ENCODE assay signal across 1 cellular context in genomic region chr2:112690853-112691390, GRCh38.
TF ChIP-seq lines count a peak whose summit lies in the region.

No MANE protein-coding gene starts in this region.

TF ChIP-seq in HepG2, 621 proteins besides CTCF, POLR2A, EP300 and RAD21 (continued from another document):
- TF ChIP-seq IKZF5 (CRISPR knock-in tag; IDR thresholded peaks at IDR 0.05) (0 out of 2 replicates have a peak, but pooled peaks have one; percentile 22), ZNF530 (CRISPR knock-in tag; IDR thresholded peaks at IDR 0.05; ENCODE audit: low read depth) (no peak), SP140L (CRISPR knock-in tag; IDR thresholded peaks at IDR 0.05; ENCODE audit: borderline replicate concordance) (no peak), ZNF296 (CRISPR knock-in tag; conservative IDR thresholded peaks at IDR 0.05) (no peak), ZNF232 (CRISPR knock-in tag; IDR thresholded peaks at IDR 0.05; ENCODE audit: borderline replicate concordance) (no peak), GPBP1L1 (CRISPR knock-in tag; IDR thresholded peaks at IDR 0.05) (no peak), ZNF777 (CRISPR knock-in tag; IDR thresholded peaks at IDR 0.05) (no peak), ZNF616 (CRISPR knock-in tag; IDR thresholded peaks at IDR 0.05; ENCODE audit: low read depth) (no peak), MXD4 (CRISPR knock-in tag; IDR thresholded peaks at IDR 0.05) (no peak), GATAD2A (CRISPR knock-in tag; IDR thresholded peaks at IDR 0.05) (peak; percentile 64), BORCS8-MEF2B (CRISPR knock-in tag; IDR thresholded peaks at IDR 0.05) (0 out of 2 replicates have a peak, but pooled peaks have one; percentile 46), ZFP36 (IDR thresholded peaks at IDR 0.05; ENCODE audit: borderline replicate concordance, low read depth, low read length, partially characterized antibody) (no peak), MAZ (IDR thresholded peaks at IDR 0.05; ENCODE audit: borderline replicate concordance, low read depth, low read length) (no peak), MAZ (CRISPR knock-in tag; IDR thresholded peaks at IDR 0.05; ENCODE audit: low read depth) (no peak)
- TF ChIP-seq, protein P1, sequence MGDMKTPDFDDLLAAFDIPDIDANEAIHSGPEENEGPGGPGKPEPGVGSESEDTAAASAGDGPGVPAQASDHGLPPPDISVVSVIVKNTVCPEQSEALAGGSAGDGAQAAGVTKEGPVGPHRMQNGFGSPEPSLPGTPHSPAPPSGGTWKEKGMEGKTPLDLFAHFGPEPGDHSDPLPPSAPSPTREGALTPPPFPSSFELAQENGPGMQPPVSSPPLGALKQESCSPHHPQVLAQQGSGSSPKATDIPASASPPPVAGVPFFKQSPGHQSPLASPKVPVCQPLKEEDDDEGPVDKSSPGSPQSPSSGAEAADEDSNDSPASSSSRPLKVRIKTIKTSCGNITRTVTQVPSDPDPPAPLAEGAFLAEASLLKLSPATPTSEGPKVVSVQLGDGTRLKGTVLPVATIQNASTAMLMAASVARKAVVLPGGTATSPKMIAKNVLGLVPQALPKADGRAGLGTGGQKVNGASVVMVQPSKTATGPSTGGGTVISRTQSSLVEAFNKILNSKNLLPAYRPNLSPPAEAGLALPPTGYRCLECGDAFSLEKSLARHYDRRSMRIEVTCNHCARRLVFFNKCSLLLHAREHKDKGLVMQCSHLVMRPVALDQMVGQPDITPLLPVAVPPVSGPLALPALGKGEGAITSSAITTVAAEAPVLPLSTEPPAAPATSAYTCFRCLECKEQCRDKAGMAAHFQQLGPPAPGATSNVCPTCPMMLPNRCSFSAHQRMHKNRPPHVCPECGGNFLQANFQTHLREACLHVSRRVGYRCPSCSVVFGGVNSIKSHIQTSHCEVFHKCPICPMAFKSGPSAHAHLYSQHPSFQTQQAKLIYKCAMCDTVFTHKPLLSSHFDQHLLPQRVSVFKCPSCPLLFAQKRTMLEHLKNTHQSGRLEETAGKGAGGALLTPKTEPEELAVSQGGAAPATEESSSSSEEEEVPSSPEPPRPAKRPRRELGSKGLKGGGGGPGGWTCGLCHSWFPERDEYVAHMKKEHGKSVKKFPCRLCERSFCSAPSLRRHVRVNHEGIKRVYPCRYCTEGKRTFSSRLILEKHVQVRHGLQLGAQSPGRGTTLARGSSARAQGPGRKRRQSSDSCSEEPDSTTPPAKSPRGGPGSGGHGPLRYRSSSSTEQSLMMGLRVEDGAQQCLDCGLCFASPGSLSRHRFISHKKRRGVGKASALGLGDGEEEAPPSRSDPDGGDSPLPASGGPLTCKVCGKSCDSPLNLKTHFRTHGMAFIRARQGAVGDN (CRISPR knock-in tag; IDR thresholded peaks at IDR 0.05) = peak; percentile 47
- TF ChIP-seq, protein P2, sequence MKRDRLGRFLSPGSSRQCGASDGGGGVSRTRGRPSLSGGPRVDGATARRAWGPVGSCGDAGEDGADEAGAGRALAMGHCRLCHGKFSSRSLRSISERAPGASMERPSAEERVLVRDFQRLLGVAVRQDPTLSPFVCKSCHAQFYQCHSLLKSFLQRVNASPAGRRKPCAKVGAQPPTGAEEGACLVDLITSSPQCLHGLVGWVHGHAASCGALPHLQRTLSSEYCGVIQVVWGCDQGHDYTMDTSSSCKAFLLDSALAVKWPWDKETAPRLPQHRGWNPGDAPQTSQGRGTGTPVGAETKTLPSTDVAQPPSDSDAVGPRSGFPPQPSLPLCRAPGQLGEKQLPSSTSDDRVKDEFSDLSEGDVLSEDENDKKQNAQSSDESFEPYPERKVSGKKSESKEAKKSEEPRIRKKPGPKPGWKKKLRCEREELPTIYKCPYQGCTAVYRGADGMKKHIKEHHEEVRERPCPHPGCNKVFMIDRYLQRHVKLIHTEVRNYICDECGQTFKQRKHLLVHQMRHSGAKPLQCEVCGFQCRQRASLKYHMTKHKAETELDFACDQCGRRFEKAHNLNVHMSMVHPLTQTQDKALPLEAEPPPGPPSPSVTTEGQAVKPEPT (CRISPR knock-in tag; IDR thresholded peaks at IDR 0.05; ENCODE audit: low read depth) = peak; percentile 45; the same call in 1 of the 2 replicates
- TF ChIP-seq, protein P3, sequence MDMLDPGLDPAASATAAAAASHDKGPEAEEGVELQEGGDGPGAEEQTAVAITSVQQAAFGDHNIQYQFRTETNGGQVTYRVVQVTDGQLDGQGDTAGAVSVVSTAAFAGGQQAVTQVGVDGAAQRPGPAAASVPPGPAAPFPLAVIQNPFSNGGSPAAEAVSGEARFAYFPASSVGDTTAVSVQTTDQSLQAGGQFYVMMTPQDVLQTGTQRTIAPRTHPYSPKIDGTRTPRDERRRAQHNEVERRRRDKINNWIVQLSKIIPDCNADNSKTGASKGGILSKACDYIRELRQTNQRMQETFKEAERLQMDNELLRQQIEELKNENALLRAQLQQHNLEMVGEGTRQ (IDR thresholded peaks at IDR 0.05; ENCODE audit: low read depth, low read length) = no peak
- TF ChIP-seq, protein P3 (CRISPR knock-in tag; IDR thresholded peaks at IDR 0.05; ENCODE audit: borderline replicate concordance) = no peak; the same call in 1 of the 2 replicates
TF ChIP-seq in HepG2: peak in this region for 42.
